ENCODE assay signal across 8 cellular contexts in genomic region chr11:74592441-74593362, GRCh38. TPM values are rescaled to one million over a fixed set of nuclear protein-coding genes. Genes with fewer than 3 reads are reported as not detected.
DNase-seq lines count a peak whose midpoint lies in the region; ATAC-seq, FAIRE-seq and TF ChIP-seq lines count a peak whose summit lies in the region.

A gene with protein sequence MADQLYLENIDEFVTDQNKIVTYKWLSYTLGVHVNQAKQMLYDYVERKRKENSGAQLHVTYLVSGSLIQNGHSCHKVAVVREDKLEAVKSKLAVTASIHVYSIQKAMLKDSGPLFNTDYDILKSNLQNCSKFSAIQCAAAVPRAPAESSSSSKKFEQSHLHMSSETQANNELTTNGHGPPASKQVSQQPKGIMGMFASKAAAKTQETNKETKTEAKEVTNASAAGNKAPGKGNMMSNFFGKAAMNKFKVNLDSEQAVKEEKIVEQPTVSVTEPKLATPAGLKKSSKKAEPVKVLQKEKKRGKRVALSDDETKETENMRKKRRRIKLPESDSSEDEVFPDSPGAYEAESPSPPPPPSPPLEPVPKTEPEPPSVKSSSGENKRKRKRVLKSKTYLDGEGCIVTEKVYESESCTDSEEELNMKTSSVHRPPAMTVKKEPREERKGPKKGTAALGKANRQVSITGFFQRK (plus strand): TSS chr11:74592582. CDS start chr11:74592659, 77 bp downstream.

- WGBS in mammary epithelial cell (ENCODE audit: low coverage, missing lambda C conversion rate): 1% methylated on average over 28 of the region's 63 CpGs
- 0% methylated on average over 62 to 63 of the region's 63 CpGs for WGBS in small intestine, 3 donors

- BruUV-seq in mammary epithelial cell (replicated peaks; lab: Mats Ljungman, UMichigan): TSS peak; percentile 50

- H3K9me3 ChIP-seq in mammary epithelial cell (replicated peaks; ENCODE audit: insufficient read depth, low read length) (no peaks in the 10 kb centered on the region), iPS-20b (ENCODE audit: insufficient read depth, low read depth, low read length) (no peaks in the 10 kb centered on the region), small intestine (ENCODE audit: control insufficient read depth, low read depth) (no peaks in the 10 kb centered on the region)

- DNase-seq in AG04449 (ENCODE audit: low read depth, low spot score): peak; percentile 26
- DNase-seq in NCI-H2227 treated with DMSO at 0.1 percent for 48 hours (lab: John Stamatoyannopoulos, UW): peak; percentile 96
- peak; percentile 89 for DNase-seq in mammary epithelial cell
- DNase-seq in small intestine: peak; percentile 94

- peak; percentile 61 for TF ChIP-seq POLR2A in GM18951 (IDR thresholded peaks at IDR 0.05; ENCODE audit: extremely low read depth, insufficient read depth, insufficient read length)

- intact Hi-C loops in mammary epithelial cell (cut with micrococcal nuclease): loop anchor here (2.0 kb wide), 1 partner anchor 18 kb away; no protein-coding TSS in a partner anchor

- no peaks in the 10 kb centered on the region for H3K36me3 ChIP-seq in mammary epithelial cell (ENCODE audit: insufficient read depth, low read length)
- peaks cover 34% of the 10 kb centered on the region for H3K36me3 ChIP-seq in iPS-20b (ENCODE audit: insufficient read depth, low read depth, low read length)
- H3K36me3 ChIP-seq in small intestine (ENCODE audit: control insufficient read depth in 2 of 2, insufficient read depth in 2 of 2, low read length in 2 of 2): no peaks in the 10 kb centered on the region

- H3K27me3 ChIP-seq in mammary epithelial cell (ENCODE audit: insufficient read depth, low read length): no peaks in the 10 kb centered on the region
- no peaks in the 10 kb centered on the region for H3K27me3 ChIP-seq in iPS-20b (ENCODE audit: insufficient read depth, low read length)
- no peaks in the 10 kb centered on the region for H3K27me3 ChIP-seq in small intestine (ENCODE audit: control insufficient read depth in 2 of 2, insufficient read depth in 2 of 2, low read length in 2 of 2)

- no peak for TF ChIP-seq CTCF in AG04449 (IDR thresholded peaks at IDR 0.05; ENCODE audit: insufficient read depth, low read length, missing control alignments)
- TF ChIP-seq CTCF in WI38 (IDR thresholded peaks at IDR 0.05; ENCODE audit: low read depth, low read length): no peak
- TF ChIP-seq CTCF in mammary epithelial cell (conservative IDR thresholded peaks at IDR 0.05 in 1 of 2, IDR thresholded peaks at IDR 0.05 in 1 of 2; ENCODE audit: extremely low read depth in 1 of 2, insufficient read depth in 1 of 2, low read depth in 1 of 2, low read length in 2 of 2): no peak

- ATAC-seq in HG03175 (IDR thresholded peaks at IDR 0.05; ENCODE audit: unreplicated experiment): peak; percentile 91

- FAIRE-seq in small intestine (lab: Jason Lieb, UNC): no peak

- H3K4me3 ChIP-seq in AG04449 (ENCODE audit: low read depth, low read length): peak within 1 kb of the TSS; percentile 81
- H3K4me3 ChIP-seq in WI38 (ENCODE audit: low read depth, low read length): peak within 1 kb of the TSS; percentile 100
- peak within 1 kb of the TSS; percentile 95 to 99 (median 99) for H3K4me3 ChIP-seq in mammary epithelial cell (replicated peaks in 1 of 3; ENCODE audit: insufficient read depth in 1 of 3, low read depth in 2 of 3, low read length in 3 of 3)
- H3K4me3 ChIP-seq in iPS-20b (ENCODE audit: low read length): peak within 1 kb of the TSS; percentile 96
- H3K4me3 ChIP-seq in small intestine (ENCODE audit: low read depth in 1 of 2, low read length in 2 of 2): peak within 1 kb of the TSS; percentile 91 to 99

- H3K27ac ChIP-seq in mammary epithelial cell (ENCODE audit: insufficient read depth, low read depth, low read length) (peak within 1 kb of the TSS; percentile 95), iPS-20b (ENCODE audit: low read length) (peak within 1 kb of the TSS; percentile 82), small intestine (ENCODE audit: low read depth in 1 of 2, low read length in 1 of 2) (peak within 1 kb of the TSS in 1 of 2 donors; percentile 85)

- no peaks in the 10 kb centered on the region for H4K20me1 ChIP-seq in mammary epithelial cell (ENCODE audit: insufficient read depth, low read length)

- dilution Hi-C loops in mammary epithelial cell (cut with HindIII; ENCODE audit: low sequenced_read_pairs): no loop called here

- H3K79me2 ChIP-seq in mammary epithelial cell (ENCODE audit: insufficient read depth, low read length): peaks cover 44% of the 10 kb centered on the region

- POLR2A ChIA-PET in AG04449 (lab: Yijun Ruan, JAX): interaction anchor here (0.5 kb wide), 1 partner anchor 10 kb away, joined by 3 read pairs; no protein-coding TSS in a partner anchor

- peak within 1 kb of the TSS; percentile 86 for H3K4me2 ChIP-seq in mammary epithelial cell (ENCODE audit: insufficient read depth, low read depth, low read length)

- H3K4me1 ChIP-seq in mammary epithelial cell (ENCODE audit: insufficient read depth, low read length) (peaks cover 20% of the 10 kb centered on the region), iPS-20b (ENCODE audit: insufficient read depth, low read length) (peaks cover 6% of the 10 kb centered on the region; the same call in 1 of the 2 replicates), small intestine (ENCODE audit: control insufficient read depth in 2 of 2, insufficient read depth in 1 of 2, low read depth in 1 of 2, low read length in 1 of 2) (peaks cover 0 to 2% of the 10 kb centered on the region in 2 donors)

- peak within 1 kb of the TSS; percentile 97 for H3K9ac ChIP-seq in mammary epithelial cell (ENCODE audit: insufficient read depth, low read length)
- peak within 1 kb of the TSS; percentile 100 for H3K9ac ChIP-seq in iPS-20b (ENCODE audit: low read depth, low read length)

- in situ Hi-C loops in GM18951 (cut with MboI; ENCODE audit: low sequenced_read_pairs, unreplicated experiment): no loop called here
- in situ Hi-C loops in mammary epithelial cell (cut with MboI; ENCODE audit: low sequenced_read_pairs in 2 of 2): no loop called here

- CTCF ChIA-PET in AG04449 (lab: Yijun Ruan, JAX) (interaction anchor here (0.8 to 1.9 kb wide), 11 partner anchors 9 to 337 kb away, joined by 3 to 10 read pairs (median 4); no protein-coding TSS in a partner anchor), mammary epithelial cell (lab: Charles Lee; ENCODE audit: low non-redundant PET) (interaction anchor here (0.6 kb wide), 1 partner anchor 139 kb away, joined by 4 read pairs; no protein-coding TSS in a partner anchor)

- H2AFZ ChIP-seq in mammary epithelial cell (ENCODE audit: low read depth, low read length): peak within 1 kb of the TSS; percentile 99

RNA-seq across cellular contexts. Expression of the gene that starts here (rescaled TPM):
- 10 to 100 TPM; 11.0 to 26.8 TPM for total RNA-seq in mammary epithelial cell
- polyA plus RNA-seq in mammary epithelial cell: 17.0 TPM
- 92.0 TPM for polyA minus RNA-seq in mammary epithelial cell
- polyA plus RNA-seq in small intestine: 10 to 100 TPM; 11.1 to 25.9 (median 12.5) TPM

Comparison
In these comparisons a context has a peak if more than half of its experiments do, and no peak if none do; other contexts are left out.
1. DNase-seq: peak in every context shown above with its lines; median percentile 96 in NCI-H2227 treated with DMSO at 0.1 percent for 48 hours; 94 in small intestine; 89 in mammary epithelial cell; 26 in AG04449.